Comparison of ENCODE assay signal across 9 cellular contexts in the genomic region with DNA sequence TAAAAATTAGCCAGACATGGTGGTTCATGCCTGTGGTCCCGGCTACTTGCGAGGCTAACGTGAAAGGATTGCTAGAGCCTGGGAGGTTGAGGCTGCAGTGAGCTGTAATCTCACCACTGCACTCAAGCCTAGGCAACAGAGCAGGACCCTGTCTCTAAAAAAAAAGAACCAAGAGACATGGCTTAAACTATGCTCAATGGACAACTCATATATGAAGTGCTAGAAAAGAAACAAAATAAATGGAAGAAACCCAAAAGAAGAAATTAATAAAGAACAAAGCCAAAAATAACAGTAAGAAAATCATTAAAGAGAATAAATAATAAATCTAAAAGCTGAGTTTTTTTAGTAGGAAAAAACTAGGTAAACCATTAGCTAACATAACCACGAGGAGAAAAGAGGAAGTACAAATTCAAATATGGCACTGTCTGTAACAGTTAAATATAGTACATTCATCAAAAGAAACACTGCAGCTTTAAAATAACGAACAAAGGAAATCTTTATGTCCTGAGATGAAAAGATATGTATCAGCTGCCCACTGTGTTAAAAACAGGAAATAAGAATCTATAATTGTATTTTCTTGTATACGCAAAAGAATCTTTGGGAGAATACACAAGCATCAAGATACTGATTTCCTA. TPM values are rescaled to one million over a fixed set of nuclear protein-coding genes. Genes with fewer than 3 reads are reported as not detected.
A peak's percentile ranks its signal among the peaks of the same experiment; 100 is the strongest.
DNase-seq lines count a peak whose midpoint lies in the region; ATAC-seq and TF ChIP-seq lines count a peak whose summit lies in the region.
"Had no signal": no experiment of that assay in that cellular context is flagged by ENCODE, and none has a peak within 500 bp of the region (broad histone marks: within the 10 kb centered on the region; RNA-seq: fewer than 3 reads in every experiment).

No MANE protein-coding gene starts in this region.

- H3F3A ChIP-seq in OCI-LY1 (ENCODE audit: insufficient read depth, low read length): no peaks in the 10 kb centered on the region

- no peaks in the 10 kb centered on the region for H4K20me1 ChIP-seq in OCI-LY1 (ENCODE audit: insufficient read depth, low read length)

- no peak overlapping the region for H3K4me3 ChIP-seq in OCI-LY1 (ENCODE audit: low read depth, low read length, poor library complexity, severe bottlenecking)
- no peak overlapping the region for H3K4me3 ChIP-seq in WERI-Rb-1 (ENCODE audit: low read depth, low read length)

- peak overlapping the region in 7 of 8 donors; percentile 64 to 86 (median 71) for H3K4me3 Mint-ChIP-seq in naive B cell

- no peaks in the 10 kb centered on the region for H3K9me3 Mint-ChIP-seq in naive B cell

- H3K79me2 ChIP-seq in OCI-LY1 (ENCODE audit: insufficient read depth, low read length): no peaks in the 10 kb centered on the region

- H3K4me2 ChIP-seq in OCI-LY1 (ENCODE audit: low read length): peak overlapping the region; percentile 30

- H3K36me3 Mint-ChIP-seq in naive B cell: peaks cover 8 to 14% of the 10 kb centered on the region in 2 donors

- H3K27ac ChIP-seq in OCI-LY1 (ENCODE audit: low read depth, low read length, poor library complexity, severe bottlenecking) (peak overlapping the region; percentile 90), WERI-Rb-1 (no peak overlapping the region)

- H3K36me3 ChIP-seq in OCI-LY1 (ENCODE audit: insufficient read depth, low read length) (peaks cover 46% of the 10 kb centered on the region), WERI-Rb-1 (no peaks in the 10 kb centered on the region)

- H2AFZ ChIP-seq in OCI-LY1 (ENCODE audit: low read length): no peak overlapping the region

- H3K9me3 ChIP-seq in OCI-LY1 (ENCODE audit: low read length) (no peaks in the 10 kb centered on the region), WERI-Rb-1 (ENCODE audit: severe bottlenecking) (no peaks in the 10 kb centered on the region)

- H3K27me3 Mint-ChIP-seq in naive B cell: no peaks in the 10 kb centered on the region

- peak; percentile 12 for DNase-seq in naive B cell
- DNase-seq in DMS114 treated with DMSO at 0.1 percent for 48 hours (lab: John Stamatoyannopoulos, UW; ENCODE audit: unreplicated experiment): no peak
- DNase-seq in NCI-H2171 (lab: John Stamatoyannopoulos, UW): no peak
- DNase-seq in activated CD4-positive, alpha-beta T cell treated with anti-CD3 and anti-CD28 coated beads for 48 hours: no peak
- no peak for DNase-seq in WERI-Rb-1
- DNase-seq: NCI-H2081 had no signal

- H3K27ac Mint-ChIP-seq in naive B cell: peak overlapping the region; percentile 69 to 96 (median 90)

- H3K27me3 ChIP-seq in OCI-LY1 (ENCODE audit: insufficient read depth, low read length) (no peaks in the 10 kb centered on the region), WERI-Rb-1 (ENCODE audit: insufficient read depth, low read depth, severe bottlenecking) (no peaks in the 10 kb centered on the region)

- H3K4me1 Mint-ChIP-seq in naive B cell: peaks cover 11 to 53% (median 31%) of the 10 kb centered on the region in 3 donors

- H3K9me2 ChIP-seq in OCI-LY1 (ENCODE audit: low read depth, low read length): no peaks in the 10 kb centered on the region

- ATAC-seq in GM18502 (IDR thresholded peaks at IDR 0.05; ENCODE audit: poor library complexity, unreplicated experiment) (peak; percentile 50), HG02678 (IDR thresholded peaks at IDR 0.05; ENCODE audit: unreplicated experiment) (peak; percentile 85), naive B cell (ENCODE audit: low read depth in 2 of 2) (peak; percentile 72 to 85)

- TF ChIP-seq CTCF in OCI-LY1 (IDR thresholded peaks at IDR 0.05; ENCODE audit: low read length): no peak
- no peak for TF ChIP-seq CTCF in WERI-Rb-1 (IDR thresholded peaks at IDR 0.05; ENCODE audit: low read depth, low read length)

- peak overlapping the region; percentile 25 for H3K9ac ChIP-seq in OCI-LY1 (ENCODE audit: low read length)

- peaks cover 21% of the 10 kb centered on the region for H3K4me1 ChIP-seq in OCI-LY1 (ENCODE audit: insufficient read depth, low read length, severe bottlenecking)

RNA-seq across cellular contexts. Expression of a gene that starts 48.7 kb away (rescaled TPM):
- polyA plus RNA-seq in naive B cell (ENCODE audit: low read depth in 6 of 6): 10 to 100 TPM in 5 of 6 donors, 1 to 10 TPM in 1; 5.0 to 24.1 (median 15.9) TPM
